ENCODE assay signal across 10 cellular contexts in the genomic region with DNA sequence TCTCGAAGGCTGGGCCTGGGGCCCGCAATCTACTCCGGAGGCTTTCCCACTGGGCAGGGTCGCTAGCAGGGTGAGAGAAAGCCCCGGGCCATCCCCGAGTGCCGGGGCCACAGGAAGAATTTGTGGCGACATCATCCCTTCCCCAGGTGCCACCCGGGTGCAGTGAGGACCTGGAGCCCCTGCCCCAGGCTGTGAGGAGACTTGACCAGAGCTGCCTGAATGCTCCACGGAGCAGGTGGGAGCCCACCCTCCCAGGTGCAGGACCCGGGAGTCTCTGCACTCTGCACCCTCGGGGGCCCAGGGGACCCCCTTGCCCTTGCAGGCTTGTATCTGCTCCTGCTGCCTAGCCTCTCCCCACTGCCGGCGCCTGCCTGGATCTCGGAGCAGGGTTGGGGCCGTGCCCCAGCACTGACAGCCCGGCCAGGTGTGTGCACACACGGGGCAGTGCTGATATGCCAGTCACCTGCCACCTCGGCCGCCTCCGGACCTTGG.
DNase-seq lines count a peak whose midpoint lies in the region; ATAC-seq and TF ChIP-seq lines count a peak whose summit lies in the region.
"Had no signal": no experiment of that assay in that cellular context is flagged by ENCODE, and none has a peak within 500 bp of the region (broad histone marks: within the 10 kb centered on the region; RNA-seq: fewer than 3 reads in every experiment).

No MANE protein-coding gene starts in this region.

- no peaks in the 10 kb centered on the region for H3K9me3 ChIP-seq in RWPE2 (ENCODE audit: severe bottlenecking)

- H3K4me1 Mint-ChIP-seq in glutamatergic neuron (ENCODE audit: low read depth, unreplicated experiment): no peaks in the 10 kb centered on the region
- peaks cover 7% of the 10 kb centered on the region for H3K4me1 Mint-ChIP-seq in stimulated activated naive CD8-positive, alpha-beta T cell treated with anti-CD3 and anti-CD28 coated beads, Interleukin-15, Interleukin-2, amounts not matched to agents 100 ng/mL and 50 ng/mL, for 24 hours (ENCODE audit: low read depth)

- no peaks in the 10 kb centered on the region for H3K36me3 ChIP-seq in H7 (replicated peaks; ENCODE audit: control insufficient read depth, insufficient read depth, low read length)
- no peaks in the 10 kb centered on the region for H3K36me3 ChIP-seq in RWPE2 (ENCODE audit: low read depth)

- peaks cover 6% of the 10 kb centered on the region for H3K9me3 Mint-ChIP-seq in glutamatergic neuron (ENCODE audit: unreplicated experiment)
- H3K9me3 Mint-ChIP-seq in stimulated activated naive CD8-positive, alpha-beta T cell treated with anti-CD3 and anti-CD28 coated beads, Interleukin-15, Interleukin-2, amounts not matched to agents 100 ng/mL and 50 ng/mL, for 24 hours: peaks cover 4% of the 10 kb centered on the region

- no peaks in the 10 kb centered on the region for H3K4me1 ChIP-seq in RWPE2 (ENCODE audit: insufficient read depth, poor library complexity, severe bottlenecking)

- peak overlapping the region; percentile 61 for H3K4me3 ChIP-seq in H7 (ENCODE audit: insufficient read depth, low read depth, low read length)
- H3K4me3 ChIP-seq in RWPE2 (ENCODE audit: severe bottlenecking): peak overlapping the region; percentile 35

- H3K27me3 Mint-ChIP-seq in glutamatergic neuron (ENCODE audit: unreplicated experiment): peaks cover 6% of the 10 kb centered on the region
- H3K27me3 Mint-ChIP-seq in stimulated activated naive CD8-positive, alpha-beta T cell treated with anti-CD3 and anti-CD28 coated beads, Interleukin-15, Interleukin-2, amounts not matched to agents 100 ng/mL and 50 ng/mL, for 24 hours: peaks cover 70% of the 10 kb centered on the region

- no peak overlapping the region for H3K27ac ChIP-seq in RWPE2 (ENCODE audit: poor library complexity, severe bottlenecking)

- TF ChIP-seq CTCF in RWPE2 (IDR thresholded peaks at IDR 0.05; ENCODE audit: poor library complexity, severe bottlenecking): no peak
- TF ChIP-seq CTCF in glutamatergic neuron (IDR thresholded peaks at IDR 0.05; ENCODE audit: partially characterized antibody, unreplicated experiment): no peak

- ATAC-seq in RWPE2 (ENCODE audit: low read depth): no peak
- no peak for ATAC-seq in GM18517 (IDR thresholded peaks at IDR 0.05; ENCODE audit: unreplicated experiment)
- no peak for ATAC-seq in GM19328 (IDR thresholded peaks at IDR 0.05; ENCODE audit: unreplicated experiment)
- ATAC-seq in left lobe of liver: no peak

- H3K27me3 ChIP-seq in H7 (ENCODE audit: control insufficient read depth, insufficient read depth, low read length) (peaks cover 18% of the 10 kb centered on the region), RWPE2 (ENCODE audit: insufficient read depth, poor library complexity, severe bottlenecking) (peaks cover 3% of the 10 kb centered on the region)

- H3K4me3 Mint-ChIP-seq in glutamatergic neuron (ENCODE audit: unreplicated experiment): peak overlapping the region; percentile 78
- H3K4me3 Mint-ChIP-seq in stimulated activated naive CD8-positive, alpha-beta T cell treated with anti-CD3 and anti-CD28 coated beads, Interleukin-15, Interleukin-2, amounts not matched to agents 100 ng/mL and 50 ng/mL, for 24 hours: peak overlapping the region; percentile 57

- no peak for DNase-seq in H7
- no peak for DNase-seq in RWPE2 (ENCODE audit: low spot score)
- DNase-seq in glutamatergic neuron: no peak
- DNase-seq in GF-D8 (lab: John Stamatoyannopoulos, UW): no peak
- no peak for DNase-seq in left lobe of liver (ENCODE audit: low spot score)
- DNase-seq: NCI-H1048 had no signal

- H3K27ac Mint-ChIP-seq in glutamatergic neuron (ENCODE audit: unreplicated experiment): no peak overlapping the region
- H3K27ac Mint-ChIP-seq in stimulated activated naive CD8-positive, alpha-beta T cell treated with anti-CD3 and anti-CD28 coated beads, Interleukin-15, Interleukin-2, amounts not matched to agents 100 ng/mL and 50 ng/mL, for 24 hours: no peak overlapping the region
- H3K27ac Mint-ChIP-seq: activated CD8-positive, alpha-beta T cell treated with anti-CD3 and anti-CD28 coated beads, Interleukin-2, amount 10 ng/mL, durations not matched to agents 7 days and 5 days had no signal

- peaks cover 9% of the 10 kb centered on the region for H3K36me3 Mint-ChIP-seq in glutamatergic neuron (ENCODE audit: unreplicated experiment)
- no peaks in the 10 kb centered on the region for H3K36me3 Mint-ChIP-seq in stimulated activated naive CD8-positive, alpha-beta T cell treated with anti-CD3 and anti-CD28 coated beads, Interleukin-15, Interleukin-2, amounts not matched to agents 100 ng/mL and 50 ng/mL, for 24 hours (ENCODE audit: low read depth)
